15 cellular contexts compared by ENCODE assay signal in the genomic region with DNA sequence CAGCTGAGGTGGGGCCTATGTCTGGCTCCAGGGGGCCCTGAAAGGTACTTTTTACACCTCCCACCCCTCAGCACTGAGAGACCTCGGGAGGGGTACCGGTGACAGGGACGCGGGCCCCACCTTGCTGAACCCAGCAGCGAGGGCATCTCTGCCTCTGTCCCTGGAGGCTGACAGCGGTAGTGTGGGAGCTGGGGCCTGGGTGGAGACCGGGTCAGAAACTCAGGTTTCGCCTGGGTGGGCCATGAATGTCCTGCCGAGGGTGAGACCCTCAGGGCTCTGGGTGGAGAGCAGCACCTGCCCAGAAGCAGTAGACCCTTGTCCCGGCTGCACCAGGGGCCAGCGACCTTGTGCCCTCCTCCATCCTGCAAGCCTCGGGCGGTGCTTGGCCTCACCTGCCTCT. TPM values are rescaled to one million over a fixed set of nuclear protein-coding genes. Genes with fewer than 3 reads are reported as not detected.
DNase-seq lines count a peak whose midpoint lies in the region; ATAC-seq and TF ChIP-seq lines count a peak whose summit lies in the region.
"Had no signal": no experiment of that assay in that cellular context is flagged by ENCODE, and none has a peak within 500 bp of the region (broad histone marks: within the 10 kb centered on the region; RNA-seq: fewer than 3 reads in every experiment).

No MANE protein-coding gene starts in this region.

- no peak overlapping the region for H2BK5ac ChIP-seq in neuronal stem cell (ENCODE audit: low read length)

- no peak overlapping the region for H3K4me3 ChIP-seq in GM23338
- H3K4me3 ChIP-seq in HCT116 (replicated peaks in 1 of 2; ENCODE audit: low read depth in 1 of 2, low read length in 2 of 2), result no peak overlapping the region
- H3K4me3 ChIP-seq in brain microvascular endothelial cell (ENCODE audit: low read depth, low read length), result no peak overlapping the region
- H3K4me3 ChIP-seq in neuronal stem cell (ENCODE audit: low read length in 2 of 2), result no peak overlapping the region
- no peak overlapping the region for H3K4me3 ChIP-seq in mucosa of descending colon

- RAD21 ChIA-PET in HCT116 (lab: Charles Lee; ENCODE audit: low non-redundant PET in 1 of 2, low total read pairs in 2 of 2, uncharacterized antibody in 2 of 2, unreplicated experiment in 2 of 2), result no interaction called here

- H3K14ac ChIP-seq in neuronal stem cell (ENCODE audit: low read length), result no peak overlapping the region

- peak overlapping the region; percentile 2 for H3K23ac ChIP-seq in neuronal stem cell (ENCODE audit: low read depth, low read length, poor library complexity)

- H4K91ac ChIP-seq in neuronal stem cell (ENCODE audit: low read depth, low read length, poor library complexity), result no peak overlapping the region

- H2BK12ac ChIP-seq in neuronal stem cell (ENCODE audit: low read length), result no peak overlapping the region

- no peak overlapping the region for H2BK15ac ChIP-seq in neuronal stem cell (ENCODE audit: low read length)

- peaks cover 7% of the 10 kb centered on the region for H3K27me3 Mint-ChIP-seq in GM23338 (ENCODE audit: insufficient read depth, low read depth, poor library complexity)
- H3K27me3 Mint-ChIP-seq in osteocyte (ENCODE audit: unreplicated experiment), result no peaks in the 10 kb centered on the region

- H3K27ac ChIP-seq in GM23338 (ENCODE audit: low read depth), result peak overlapping the region; percentile 63; the same call in 1 of the 2 replicates
- no peak overlapping the region for H3K27ac ChIP-seq in HCT116 (ENCODE audit: low read depth, low read length)
- H3K27ac ChIP-seq in brain microvascular endothelial cell, result no peak overlapping the region
- H3K27ac ChIP-seq in neuronal stem cell (replicated peaks; ENCODE audit: low read length), result no peak overlapping the region
- H3K27ac ChIP-seq: C4-2B had no signal

- H3K18ac ChIP-seq in neuronal stem cell (ENCODE audit: low read length), result no peak overlapping the region

- H2BK120ac ChIP-seq in neuronal stem cell (ENCODE audit: low read depth, low read length), result no peak overlapping the region

- TF ChIP-seq CTCF in GM23338 (conservative IDR thresholded peaks at IDR 0.05; ENCODE audit: low read depth in 2 of 2), result peak in 1 of 2 experiments; percentile 31; a peak in 2 of 4 replicates
- no peak for TF ChIP-seq CTCF in HCT116 (IDR thresholded peaks at IDR 0.05 in 2 of 3, conservative IDR thresholded peaks at IDR 0.05 in 1 of 3; ENCODE audit: borderline replicate concordance in 1 of 3, insufficient read depth in 1 of 3, low read depth in 2 of 3, low read length in 2 of 3)
- peak; percentile 2 for TF ChIP-seq CTCF in brain microvascular endothelial cell (IDR thresholded peaks at IDR 0.05; ENCODE audit: low read depth, low read length, missing control alignments)
- no peak for TF ChIP-seq CTCF in mucosa of descending colon (IDR thresholded peaks at IDR 0.05)
- TF ChIP-seq CTCF in osteocyte (IDR thresholded peaks at IDR 0.05), result no peak

- H3K4me1 ChIP-seq in GM23338 (ENCODE audit: insufficient read depth) (peaks cover 5% of the 10 kb centered on the region; the same call in 1 of the 2 replicates), HCT116 (ENCODE audit: control insufficient read depth in 1 of 2, insufficient read depth in 2 of 2, low read length in 2 of 2) (no peaks in the 10 kb centered on the region), neuronal stem cell (ENCODE audit: control insufficient read depth in 2 of 2, insufficient read depth in 1 of 2, low read depth in 1 of 2, low read length in 2 of 2) (peaks cover 9 to 15% of the 10 kb centered on the region in 2 donors), mucosa of descending colon (ENCODE audit: low read depth) (peaks cover 5% of the 10 kb centered on the region)

- ATAC-seq in GM23338 (peak; percentile 63), HCT116 (0 out of 2 replicates have a peak, but pooled peaks have one; percentile 32), mucosa of descending colon (no peak)

- H3K36me3 Mint-ChIP-seq in GM23338 (ENCODE audit: low read depth), result no peaks in the 10 kb centered on the region; the same call in 2 of the 3 replicates
- H3K36me3 Mint-ChIP-seq in osteocyte (ENCODE audit: unreplicated experiment), result peaks cover 3% of the 10 kb centered on the region

- no CpG with 5 or more reads among the region's 13 CpGs for WGBS in neuronal stem cell (ENCODE audit: extremely low coverage in 2 of 2, insufficient read length in 2 of 2, insufficient replicate concordance in 1 of 2), 2 donors

- no peak for TF ChIP-seq POLR2A in HCT116 (IDR thresholded peaks at IDR 0.05; ENCODE audit: borderline replicate concordance, extremely low read depth, insufficient read depth, insufficient read length)

- H3K9me3 Mint-ChIP-seq in GM23338 (no peaks in the 10 kb centered on the region), osteocyte (ENCODE audit: unreplicated experiment) (no peaks in the 10 kb centered on the region)

- no peak overlapping the region for H3K27ac Mint-ChIP-seq in GM23338
- H3K27ac Mint-ChIP-seq in osteocyte (ENCODE audit: unreplicated experiment), result no peak overlapping the region

- intact Hi-C loops in HCT116 (cut with micrococcal nuclease) (no loop called here), mucosa of descending colon (cut with DNase I, micrococcal nuclease) (no loop called here)

- CTCF ChIA-PET in HCT116 (lab: Charles Lee), result no interaction called here

- DNase-seq in GM23338 (ENCODE audit: low spot score) (peak; percentile 47), HCT116 (ENCODE audit: low read depth, low spot score) (no peak), brain microvascular endothelial cell (no peak), neuronal stem cell (ENCODE audit: low spot score) (no peak), NCI-H446 treated with DMSO at 0.1 percent for 48 hours (lab: John Stamatoyannopoulos, UW) (no peak), mucosa of descending colon (no peak), osteocyte (ENCODE audit: extremely low spot score, unreplicated experiment) (no peak)
- DNase-seq: AML-193, DMS79 treated with DMSO at 0.1 percent for 48 hours, NCI-H187 treated with DMSO at 0.1 percent for 48 hours, NCI-H2227 treated with DMSO at 0.1 percent for 48 hours, NCI-H524, SIG-M5 had no signal

- H3K9me2 ChIP-seq in GM23338 (ENCODE audit: insufficient read depth) (no peaks in the 10 kb centered on the region), HCT116 (ENCODE audit: insufficient read depth) (no peaks in the 10 kb centered on the region)

- H3K27me3 ChIP-seq in GM23338 (ENCODE audit: insufficient read depth) (no peaks in the 10 kb centered on the region), HCT116 (ENCODE audit: insufficient read depth, low read length) (no peaks in the 10 kb centered on the region), brain microvascular endothelial cell (replicated peaks) (no peaks in the 10 kb centered on the region), neuronal stem cell (ENCODE audit: control insufficient read depth in 3 of 3, insufficient read depth in 3 of 3, low read depth in 1 of 3, low read length in 3 of 3) (no peaks in the 10 kb centered on the region)

- H3K36me3 ChIP-seq in GM23338 (ENCODE audit: insufficient read depth), result no peaks in the 10 kb centered on the region
- H3K36me3 ChIP-seq in HCT116 (ENCODE audit: control insufficient read depth in 1 of 2, insufficient read depth in 2 of 2, low read length in 2 of 2), result no peaks in the 10 kb centered on the region; a peak in 1 of 4 replicates
- H3K36me3 ChIP-seq in brain microvascular endothelial cell (replicated peaks), result no peaks in the 10 kb centered on the region
- H3K36me3 ChIP-seq in neuronal stem cell (replicated peaks in 1 of 2; ENCODE audit: control insufficient read depth in 2 of 2, insufficient read depth in 2 of 2, low read length in 2 of 2), result peaks cover 7 to 10% of the 10 kb centered on the region in 2 donors
- no peaks in the 10 kb centered on the region for H3K36me3 ChIP-seq in mucosa of descending colon (ENCODE audit: low read depth)

- H3K9me3 ChIP-seq in HCT116 (ENCODE audit: control insufficient read depth in 1 of 2, insufficient read depth in 1 of 2, low read depth in 1 of 2, low read length in 2 of 2) (no peaks in the 10 kb centered on the region), neuronal stem cell (replicated peaks in 1 of 2; ENCODE audit: control insufficient read depth in 2 of 2, insufficient read depth in 1 of 2, low read depth in 1 of 2, low read length in 2 of 2) (peaks cover 0 to 4% of the 10 kb centered on the region in 2 donors), mucosa of descending colon (no peaks in the 10 kb centered on the region)

- no peak overlapping the region for H3K4ac ChIP-seq in neuronal stem cell (ENCODE audit: low read length)

- H3F3A ChIP-seq in GM23338 (replicated peaks; ENCODE audit: low read depth), result peaks cover 8% of the 10 kb centered on the region

- POLR2A ChIA-PET in HCT116 (lab: Charles Lee), result no interaction called here

- in situ Hi-C loops in brain microvascular endothelial cell (cut with HindIII; ENCODE audit: low pct_ligation_motif_present, low sequenced_read_pairs), result no loop called here

- no TSS peak for BruUV-seq in HCT116 (replicated peaks; lab: Mats Ljungman, UMichigan)

- no peak for TF ChIP-seq RAD21 in HCT116 (IDR thresholded peaks at IDR 0.05; ENCODE audit: low read depth)

- H4K8ac ChIP-seq in neuronal stem cell (ENCODE audit: low read depth, low read length), result no peak overlapping the region

- H3K4me2 ChIP-seq in GM23338 (no peak overlapping the region), HCT116 (ENCODE audit: low read length) (no peak overlapping the region), neuronal stem cell (ENCODE audit: insufficient read depth, low read length, poor library complexity, severe bottlenecking) (no peak overlapping the region)

- peaks cover 23% of the 10 kb centered on the region for H3K4me1 Mint-ChIP-seq in GM23338
- peaks cover 27% of the 10 kb centered on the region for H3K4me1 Mint-ChIP-seq in osteocyte (ENCODE audit: unreplicated experiment)

- peaks cover 21% of the 10 kb centered on the region for H3K79me1 ChIP-seq in neuronal stem cell (ENCODE audit: low read depth, low read length)

- H3K9ac ChIP-seq in HCT116 (ENCODE audit: low read length) (no peak overlapping the region), neuronal stem cell (ENCODE audit: low read depth, low read length, poor library complexity) (no peak overlapping the region)

- no peaks in the 10 kb centered on the region; the same call in 1 of the 2 replicates for H4K20me1 ChIP-seq in GM23338 (replicated peaks; ENCODE audit: insufficient read depth)
- H4K20me1 ChIP-seq in HCT116 (ENCODE audit: insufficient read depth), result no peaks in the 10 kb centered on the region; the same call in 1 of the 2 replicates

- H3K79me2 ChIP-seq in GM23338 (replicated peaks; ENCODE audit: insufficient read depth), result peaks cover 47% of the 10 kb centered on the region
- H3K79me2 ChIP-seq in HCT116 (ENCODE audit: insufficient read depth, low read length), result peaks cover 56% of the 10 kb centered on the region; the same call in 1 of the 2 replicates

- H2AK5ac ChIP-seq in neuronal stem cell (ENCODE audit: low read depth, low read length), result no peak overlapping the region

- H2AFZ ChIP-seq in GM23338 (no peak overlapping the region), HCT116 (ENCODE audit: low read depth, low read length, poor library complexity, severe bottlenecking) (no peak overlapping the region), neuronal stem cell (ENCODE audit: low read length) (no peak overlapping the region)

- H3K4me3 Mint-ChIP-seq in GM23338, result no peak overlapping the region
- H3K4me3 Mint-ChIP-seq in osteocyte (ENCODE audit: unreplicated experiment), result no peak overlapping the region

RNA-seq across cellular contexts. Expression of gene PTDSS2, which starts 22.2 kb away (rescaled TPM):
- total RNA-seq in GM23338 (2014; rRNA removed; shearing (Covaris generic)), result 46.6 and 145 TPM in 2 replicates
- 22.7 and 23.8 TPM in 2 replicates for polyA plus RNA-seq in GM23338 (2016; fragmentation: Nextera tagmentation; extraction: Ambion mirVana)
- total RNA-seq in HCT116 (2021; ENCODE audit: unreplicated experiment) (40.1 TPM), mucosa of descending colon (10 to 100 TPM; 19.2 to 34.8 (median 27.3) TPM), osteocyte (55.3 and 56.1 TPM in 2 replicates)
- polyA plus RNA-seq in HCT116 (2012), result 32.1 and 33.3 TPM in 2 replicates
- polyA plus RNA-seq in neuronal stem cell (2013, experiment 1 of 2), result 27.4 TPM
- 26.0 TPM for polyA plus RNA-seq in neuronal stem cell (2013, experiment 2 of 2)

RNA-seq across cellular contexts. Expression of gene ANO9, which starts 30.5 kb away (rescaled TPM):
- total RNA-seq in GM23338 (2014; rRNA removed; shearing (Covaris generic)), result 6.5 and 10.2 TPM in 2 replicates
- 7.5 and 9.0 TPM in 2 replicates for polyA plus RNA-seq in GM23338 (2016; fragmentation: Nextera tagmentation; extraction: Ambion mirVana)
- total RNA-seq in HCT116 (2021; ENCODE audit: unreplicated experiment), result 70.3 TPM
- 53.8 and 55.2 TPM in 2 replicates for polyA plus RNA-seq in HCT116 (2012)
- polyA plus RNA-seq in neuronal stem cell (2013, experiment 1 of 2), result 2.8 TPM
- 1.9 TPM for polyA plus RNA-seq in neuronal stem cell (2013, experiment 2 of 2)
- total RNA-seq in mucosa of descending colon, result 100 to 1,000 TPM in 2 of 3 donors, 10 to 100 TPM in 1; 85.2 to 179 (median 131) TPM
- total RNA-seq in osteocyte, result not detected in 2 replicates
- total RNA-seq: RPMI7951 had no signal

RNA-seq across cellular contexts. Expression of gene RNH1, which starts 34.8 kb away (rescaled TPM):
- total RNA-seq in GM23338 (2014; rRNA removed; shearing (Covaris generic)), result 50.4 and 56.3 TPM in 2 replicates
- polyA plus RNA-seq in GM23338 (2016; fragmentation: Nextera tagmentation; extraction: Ambion mirVana), result 32.3 and 33.3 TPM in 2 replicates
- total RNA-seq in HCT116 (2021; ENCODE audit: unreplicated experiment) (120 TPM), mucosa of descending colon (100 to 1,000 TPM; 108 to 127 (median 118) TPM), osteocyte (151 and 160 TPM in 2 replicates)
- 128 and 151 TPM in 2 replicates for polyA plus RNA-seq in HCT116 (2012)
- 35.7 TPM for polyA plus RNA-seq in neuronal stem cell (2013, experiment 1 of 2)
- 35.1 TPM for polyA plus RNA-seq in neuronal stem cell (2013, experiment 2 of 2)

RNA-seq across cellular contexts. Expression of gene SIGIRR, which starts 57.5 kb away (rescaled TPM):
- total RNA-seq in GM23338 (2014; rRNA removed; shearing (Covaris generic)), result 59.1 and 63.0 TPM in 2 replicates
- 72.2 and 96.2 TPM in 2 replicates for polyA plus RNA-seq in GM23338 (2016; fragmentation: Nextera tagmentation; extraction: Ambion mirVana)
- total RNA-seq in HCT116 (2021; ENCODE audit: unreplicated experiment) (85.6 TPM), mucosa of descending colon (100 to 1,000 TPM; 103 to 190 (median 116) TPM), osteocyte (27.0 and 28.0 TPM in 2 replicates)
- polyA plus RNA-seq in HCT116 (2012), result 96.6 and 99.1 TPM in 2 replicates
- polyA plus RNA-seq in neuronal stem cell (2013, experiment 1 of 2), result 15.1 TPM
- 13.4 TPM for polyA plus RNA-seq in neuronal stem cell (2013, experiment 2 of 2)
